In the genomic region with DNA sequence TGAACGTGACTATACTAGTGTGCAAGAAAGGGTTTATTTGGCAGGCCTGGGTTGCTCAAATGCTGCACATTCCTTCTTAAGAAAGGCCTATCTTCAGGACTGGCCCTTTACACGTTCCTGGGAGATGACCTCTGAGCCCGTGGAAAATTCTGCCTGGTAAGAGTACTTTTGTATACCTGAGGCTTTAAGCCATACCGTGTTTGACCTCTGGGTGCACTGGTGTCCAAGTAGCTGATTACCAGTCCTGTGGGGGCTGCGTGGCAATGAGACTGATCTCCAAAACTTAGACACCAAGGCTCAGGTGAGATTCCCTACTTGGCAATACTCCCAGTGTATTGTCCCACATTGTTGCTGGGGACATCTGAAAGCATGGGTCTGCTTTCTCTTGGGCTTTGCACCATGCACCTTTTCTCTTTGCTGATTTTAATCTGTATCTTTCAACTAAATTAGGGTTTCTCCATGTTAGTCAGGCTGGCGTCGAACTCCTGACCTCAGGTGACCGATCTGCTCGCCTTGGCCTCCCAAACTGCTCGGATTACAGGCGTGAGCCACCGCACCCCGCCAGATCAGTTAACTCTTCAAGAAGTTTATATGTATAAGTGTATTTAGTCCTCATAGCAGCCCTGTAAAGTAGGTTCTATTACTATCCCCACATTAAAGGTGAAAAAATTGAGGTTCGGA, we compare ENCODE assay signal across 23 cellular contexts. TPM values are rescaled to one million over a fixed set of nuclear protein-coding genes. Genes with fewer than 3 reads are reported as not detected.
DNase-seq lines count a peak whose midpoint lies in the region; ATAC-seq, FAIRE-seq and TF ChIP-seq lines count a peak whose summit lies in the region.
"Had no signal": no experiment of that assay in that cellular context is flagged by ENCODE, and none has a peak within 500 bp of the region (broad histone marks: within the 10 kb centered on the region; RNA-seq: fewer than 3 reads in every experiment).

No MANE protein-coding gene starts in this region.

- H3K4me3 Mint-ChIP-seq in activated T-cell treated with anti-CD3 and anti-CD28 coated beads, Interleukin-2, amount 50 U/mL, for 24 hours: no peak overlapping the region
- no peak overlapping the region for H3K4me3 Mint-ChIP-seq in activated CD8-positive, alpha-beta T cell treated with anti-CD3 and anti-CD28 coated beads, Interleukin-2, amount 10 ng/mL, durations not matched to agents 7 days and 5 days
- no peak overlapping the region for H3K4me3 Mint-ChIP-seq in chondrocyte (ENCODE audit: unreplicated experiment)

- CTCF ChIA-PET in activated CD8-positive, alpha-beta T cell treated with anti-CD3 and anti-CD28 coated beads, Interleukin-2, amount 10 ng/mL, durations not matched to agents 7 days and 5 days (lab: Charles Lee): interaction anchor here (0.7 to 2.7 kb wide), 3 partner anchors 28 to 585 kb away, joined by 3 to 6 read pairs (median 4); no protein-coding TSS in a partner anchor

- POLR2A ChIA-PET in activated CD8-positive, alpha-beta T cell treated with anti-CD3 and anti-CD28 coated beads, Interleukin-2, amount 10 ng/mL, durations not matched to agents 7 days and 5 days (lab: Charles Lee): interaction anchor here (1.9 kb wide), 1 partner anchor 44 kb away, joined by 9 read pairs; a partner anchor contains a TSS

- H3K9me3 ChIP-seq in kidney (ENCODE audit: control insufficient read depth in 1 of 2, low read length in 2 of 2): no peaks in the 10 kb centered on the region
- no peaks in the 10 kb centered on the region for H3K9me3 ChIP-seq in upper lobe of right lung
- H3K9me3 ChIP-seq: adrenal gland, HAP-1, spleen, suprapubic skin had no signal

- peaks cover 9 to 12% of the 10 kb centered on the region in 2 donors for H3K4me1 ChIP-seq in kidney (ENCODE audit: control insufficient read depth in 1 of 2, insufficient read depth in 1 of 2, low read depth in 1 of 2, low read length in 2 of 2)
- H3K4me1 ChIP-seq in upper lobe of right lung: peaks cover 17% of the 10 kb centered on the region

- peaks cover 57% of the 10 kb centered on the region for H3K4me1 Mint-ChIP-seq in activated T-cell treated with anti-CD3 and anti-CD28 coated beads, Interleukin-2, amount 50 U/mL, for 24 hours (ENCODE audit: low read depth)
- peaks cover 32% of the 10 kb centered on the region for H3K4me1 Mint-ChIP-seq in activated CD8-positive, alpha-beta T cell treated with anti-CD3 and anti-CD28 coated beads, Interleukin-2, amount 10 ng/mL, durations not matched to agents 7 days and 5 days (ENCODE audit: low read depth)
- peaks cover 38% of the 10 kb centered on the region for H3K4me1 Mint-ChIP-seq in chondrocyte (ENCODE audit: low read depth)

- TF ChIP-seq CTCF in kidney (IDR thresholded peaks at IDR 0.05; ENCODE audit: borderline replicate concordance, extremely low read depth, insufficient read depth) (peak; percentile 0), upper lobe of right lung (IDR thresholded peaks at IDR 0.05) (no peak), chondrocyte (IDR thresholded peaks at IDR 0.05) (no peak)

- H3K36me3 ChIP-seq in kidney (ENCODE audit: control insufficient read depth in 1 of 2, insufficient read depth in 2 of 2, low read length in 2 of 2): no peaks in the 10 kb centered on the region
- peaks cover 11% of the 10 kb centered on the region for H3K36me3 ChIP-seq in upper lobe of right lung
- H3K36me3 ChIP-seq: adrenal gland, HAP-1 had no signal

- no peak for ATAC-seq in activated CD8-positive, alpha-beta T cell treated with anti-CD3 and anti-CD28 coated beads, Interleukin-2, amount 10 ng/mL, durations not matched to agents 7 days and 5 days
- ATAC-seq in upper lobe of right lung: peak; percentile 30

- no peak overlapping the region for H3K9ac ChIP-seq in kidney (ENCODE audit: low read length in 2 of 2)

- intact Hi-C loops in kidney (cut with DNase I): no loop called here
- intact Hi-C loops in upper lobe of right lung (cut with DNase I): no loop called here

- FAIRE-seq in kidney (lab: Jason Lieb, UNC): no peak
- FAIRE-seq: A204.1, islet of Langerhans had no signal

- H3K27ac ChIP-seq in kidney (ENCODE audit: low read depth in 2 of 2, low read length in 2 of 2): no peak overlapping the region
- no peak overlapping the region for H3K27ac ChIP-seq in upper lobe of right lung
- H3K27ac ChIP-seq: adrenal gland, suprapubic skin, WERI-Rb-1 had no signal

- H3K9me3 Mint-ChIP-seq in activated T-cell treated with anti-CD3 and anti-CD28 coated beads, Interleukin-2, amount 50 U/mL, for 24 hours: no peaks in the 10 kb centered on the region
- H3K9me3 Mint-ChIP-seq in activated CD8-positive, alpha-beta T cell treated with anti-CD3 and anti-CD28 coated beads, Interleukin-2, amount 10 ng/mL, durations not matched to agents 7 days and 5 days (ENCODE audit: insufficient read depth): no peaks in the 10 kb centered on the region
- no peaks in the 10 kb centered on the region for H3K9me3 Mint-ChIP-seq in chondrocyte (ENCODE audit: low read depth)
- H3K9me3 Mint-ChIP-seq: CD4-positive, alpha-beta T cell had no signal

- H3K27me3 ChIP-seq in upper lobe of right lung: no peaks in the 10 kb centered on the region
- H3K27me3 ChIP-seq: adrenal gland, spleen, suprapubic skin had no signal

- H3K4me3 ChIP-seq in kidney (ENCODE audit: low read length in 2 of 2) (no peak overlapping the region), upper lobe of right lung (no peak overlapping the region)
- H3K4me3 ChIP-seq: adrenal gland, HAP-1, spleen, suprapubic skin had no signal

- H3K27me3 Mint-ChIP-seq in activated T-cell treated with anti-CD3 and anti-CD28 coated beads, Interleukin-2, amount 50 U/mL, for 24 hours: no peaks in the 10 kb centered on the region
- H3K27me3 Mint-ChIP-seq in activated CD8-positive, alpha-beta T cell treated with anti-CD3 and anti-CD28 coated beads, Interleukin-2, amount 10 ng/mL, durations not matched to agents 7 days and 5 days (ENCODE audit: low read depth): no peaks in the 10 kb centered on the region
- no peaks in the 10 kb centered on the region for H3K27me3 Mint-ChIP-seq in chondrocyte (ENCODE audit: low read depth)
- H3K27me3 Mint-ChIP-seq: CD4-positive, alpha-beta T cell had no signal

- H3K36me3 Mint-ChIP-seq in activated T-cell treated with anti-CD3 and anti-CD28 coated beads, Interleukin-2, amount 50 U/mL, for 24 hours (ENCODE audit: low read depth): peaks cover 56% of the 10 kb centered on the region
- H3K36me3 Mint-ChIP-seq in activated CD8-positive, alpha-beta T cell treated with anti-CD3 and anti-CD28 coated beads, Interleukin-2, amount 10 ng/mL, durations not matched to agents 7 days and 5 days (ENCODE audit: low read depth): peaks cover 24% of the 10 kb centered on the region
- peaks cover 2% of the 10 kb centered on the region for H3K36me3 Mint-ChIP-seq in chondrocyte (ENCODE audit: low read depth)

- DNase-seq in activated T-cell treated with anti-CD3 and anti-CD28 coated beads, Interleukin-2, amount 50 U/mL, for 24 hours: no peak
- DNase-seq in activated T-cell treated with anti-CD3 and anti-CD28 coated beads for 4 hours (no peak), kidney (no peak), upper lobe of right lung (no peak), cerebellar cortex (ENCODE audit: low spot score) (no peak), chondrocyte (ENCODE audit: low spot score) (no peak), inferior parietal cortex (ENCODE audit: extremely low spot score) (no peak)
- DNase-seq in activated CD8-positive, alpha-beta T cell treated with anti-CD3 and anti-CD28 coated beads, Interleukin-2, amount 10 ng/mL, durations not matched to agents 7 days and 5 days: no peak
- DNase-seq: activated CD8-positive, alpha-beta memory T cell treated with anti-CD3 and anti-CD28 coated beads for 24 hours; adrenal gland; CD4-positive, alpha-beta T cell; effector memory CD4-positive, alpha-beta T cell; head of caudate nucleus; KBM-7; mesenchymal stem cell; NCI-H2081; spleen; stimulated activated CD8-positive, alpha-beta memory T cell treated with anti-CD3 and anti-CD28 coated beads, Interleukin-4, amount 100 ng/mL, for 48 hours; WERI-Rb-1 had no signal

- H3K27ac Mint-ChIP-seq in activated T-cell treated with anti-CD3 and anti-CD28 coated beads, Interleukin-2, amount 50 U/mL, for 24 hours: peak overlapping the region; percentile 72
- peak overlapping the region; percentile 6 for H3K27ac Mint-ChIP-seq in activated CD8-positive, alpha-beta T cell treated with anti-CD3 and anti-CD28 coated beads, Interleukin-2, amount 10 ng/mL, durations not matched to agents 7 days and 5 days
- no peak overlapping the region for H3K27ac Mint-ChIP-seq in chondrocyte (ENCODE audit: unreplicated experiment)

RNA-seq across cellular contexts. Expression of a gene that starts 44.5 kb away (rescaled TPM):
- 10 to 100 TPM; 39.5 to 43.4 TPM for total RNA-seq in activated CD8-positive, alpha-beta T cell treated with anti-CD3 and anti-CD28 coated beads, Interleukin-2, amount 10 ng/mL, durations not matched to agents 7 days and 5 days
- total RNA-seq in kidney (36.2 TPM), upper lobe of right lung (37.3 TPM), chondrocyte (24.0 to 28.7 TPM (median 24.0 TPM) in 3 replicates)
- polyA plus RNA-seq in kidney (ENCODE audit: insufficient read depth, low read depth, low replicate concordance): 13.3 TPM
